ENCODE assay signal across 12 cellular contexts in the genomic region with DNA sequence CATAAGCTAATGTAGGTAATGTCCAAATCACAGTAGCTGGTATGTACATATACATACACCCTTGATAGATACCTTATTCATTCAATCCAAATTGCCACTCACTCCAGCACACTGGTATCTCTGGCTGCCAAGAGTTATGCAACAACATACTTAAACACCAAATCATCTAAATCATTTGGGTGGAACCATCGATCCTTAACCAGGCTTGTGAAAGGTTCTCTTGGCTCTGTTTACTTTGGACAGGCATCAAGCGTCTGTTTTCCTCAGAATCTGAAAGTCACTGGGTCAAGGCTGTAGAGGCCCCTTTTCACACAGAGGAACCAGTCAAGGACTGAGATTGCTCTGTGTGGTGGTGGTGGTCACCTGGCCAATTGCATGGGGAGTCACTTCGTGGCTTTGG. TPM values are rescaled to one million over a fixed set of nuclear protein-coding genes. Genes with fewer than 3 reads are reported as not detected.
DNase-seq lines count a peak whose midpoint lies in the region; ATAC-seq lines count a peak whose summit lies in the region.
"Had no signal": no experiment of that assay in that cellular context is flagged by ENCODE, and none has a peak within 500 bp of the region (broad histone marks: within the 10 kb centered on the region; RNA-seq: fewer than 3 reads in every experiment).

No MANE protein-coding gene starts in this region.

- peaks cover 0 to 11% (median 0%) of the 10 kb centered on the region in 11 experiments; a peak in 6 of 22 replicates for H3K9me3 ChIP-seq in BLaER1 treated with 17β-estradiol and CSF1 and Interleukin-3, amounts not matched to agents 10 nM and 100 nM (replicated peaks in 1 of 11)
- H3K9me3 ChIP-seq: tibial artery had no signal

- H3K4me3 ChIP-seq in BLaER1 treated with 17β-estradiol and CSF1 and Interleukin-3, amounts not matched to agents 10 nM and 100 nM = peak overlapping the region in 7 of 10 experiments; percentile 13 to 49 (median 33); a peak in 7 of 20 replicates
- H3K4me3 ChIP-seq: tibial artery had no signal

- peaks cover 0 to 27% (median 9%) of the 10 kb centered on the region in 11 experiments; a peak in 9 of 22 replicates for H3K36me3 ChIP-seq in BLaER1 treated with 17β-estradiol and CSF1 and Interleukin-3, amounts not matched to agents 10 nM and 100 nM
- H3K36me3 ChIP-seq: tibial artery had no signal

- H3K27ac ChIP-seq in BLaER1 treated with 17β-estradiol and CSF1 and Interleukin-3, amounts not matched to agents 10 nM and 100 nM = peak overlapping the region; percentile 68 to 95 (median 93)
- H3K27ac ChIP-seq in caudate nucleus (ENCODE audit: low read depth, low read length) = peak overlapping the region; percentile 32

- ATAC-seq in GM19324 (IDR thresholded peaks at IDR 0.05; ENCODE audit: low FRiP score, unreplicated experiment) = no peak
- no peak for ATAC-seq in GM18511 (IDR thresholded peaks at IDR 0.05; ENCODE audit: unreplicated experiment)
- ATAC-seq: WTC11 had no signal

- H3K9ac ChIP-seq in BLaER1 treated with 17β-estradiol and CSF1 and Interleukin-3, amounts not matched to agents 10 nM and 100 nM = peak overlapping the region; percentile 70 to 85 (median 77)

- H3K4me2 ChIP-seq in BLaER1 treated with 17β-estradiol and CSF1 and Interleukin-3, amounts not matched to agents 10 nM and 100 nM = peak overlapping the region; percentile 69 to 99 (median 84)

- no peaks in the 10 kb centered on the region for H4K20me1 ChIP-seq in BLaER1 treated with 17β-estradiol and CSF1 and Interleukin-3, amounts not matched to agents 10 nM and 100 nM

- DNase-seq in LHCN-M2 (ENCODE audit: low read depth) (peak; percentile 28), caudate nucleus (lab: John Stamatoyannopoulos, UW) (no peak), mucosa of gallbladder (ENCODE audit: low spot score) (peak; percentile 77), AML-193 (lab: John Stamatoyannopoulos, UW) (no peak), GF-D8 (lab: John Stamatoyannopoulos, UW) (no peak)
- DNase-seq: activated naive CD4-positive, alpha-beta T cell; NCI-H524 treated with DMSO at 0.1 percent for 48 hours; tibial artery had no signal

- peaks cover 63 to 93% (median 81%) of the 10 kb centered on the region in 10 experiments for H3K4me1 ChIP-seq in BLaER1 treated with 17β-estradiol and CSF1 and Interleukin-3, amounts not matched to agents 10 nM and 100 nM

- H3K27me3 ChIP-seq in BLaER1 treated with 17β-estradiol and CSF1 and Interleukin-3, amounts not matched to agents 10 nM and 100 nM = no peaks in the 10 kb centered on the region
- H3K27me3 ChIP-seq: tibial artery had no signal

RNA-seq across cellular contexts. Expression of gene JAZF1, which starts 24.6 kb away (rescaled TPM):
- total RNA-seq in LHCN-M2 (2014; rRNA removed) = 4.4 and 5.6 TPM in 2 replicates
- polyA plus RNA-seq in LHCN-M2 (2012) = 9.7 TPM
- 28.1 TPM for total RNA-seq in mucosa of gallbladder

Comparison
In these comparisons a context has a peak if more than half of its experiments do, and no peak if none do; other contexts are left out.
1. DNase-seq: peak in LHCN-M2 (single experiment) and mucosa of gallbladder (single experiment); none in caudate nucleus (0 of 61), AML-193 (0 of 2) and GF-D8 (single experiment).